ENCODE assay signal across 21 cellular contexts in genomic region chr16:77579283-77579985, GRCh38.
A peak's percentile ranks its signal among the peaks of the same experiment; 100 is the strongest.
DNase-seq lines count a peak whose midpoint lies in the region; ATAC-seq and TF ChIP-seq lines count a peak whose summit lies in the region.
"Had no signal": no experiment of that assay in that cellular context is flagged by ENCODE, and none has a peak within 500 bp of the region (broad histone marks: within the 10 kb centered on the region; RNA-seq: fewer than 3 reads in every experiment).

No MANE protein-coding gene starts in this region.

- H3K4me3 ChIP-seq in epithelial cell of proximal tubule (ENCODE audit: low read depth, low read length) (no peak overlapping the region), colonic mucosa (no peak overlapping the region)
- H3K4me3 ChIP-seq in naive thymus-derived CD4-positive, alpha-beta T cell (ENCODE audit: low read length), result no peak overlapping the region
- H3K4me3 ChIP-seq: coronary artery, K562, prostate gland, smooth muscle cell, stomach, upper lobe of left lung had no signal

- no peaks in the 10 kb centered on the region for H3K4me1 Mint-ChIP-seq in naive thymus-derived CD4-positive, alpha-beta T cell
- H3K4me1 Mint-ChIP-seq: neural crest cell had no signal

- H3K27me3 Mint-ChIP-seq in naive thymus-derived CD4-positive, alpha-beta T cell, result peaks cover 8 to 41% (median 23%) of the 10 kb centered on the region in 5 donors

- ATAC-seq in naive thymus-derived CD4-positive, alpha-beta T cell, result no peak
- ATAC-seq: activated naive CD4-positive, alpha-beta T cell treated with anti-CD3 and anti-CD28 coated beads, Interleukin-2, amount 50 U/mL, for 72 hours; K562; left lobe of liver; SK-N-SH treated with all-trans-retinoic acid at 6 μM for 48 hours had no signal

- CTCF ChIA-PET in naive thymus-derived CD4-positive, alpha-beta T cell (lab: Charles Lee), result interaction anchor here (0.7 kb wide), 1 partner anchor 19 kb away, joined by 4 read pairs; no protein-coding TSS in a partner anchor

- H3K36me3 Mint-ChIP-seq in naive thymus-derived CD4-positive, alpha-beta T cell, result no peaks in the 10 kb centered on the region
- H3K36me3 Mint-ChIP-seq: activated naive CD4-positive, alpha-beta T cell treated with anti-CD3 and anti-CD28 coated beads, Interleukin-2, amount 50 U/mL, for 72 hours had no signal

- H3K4me3 Mint-ChIP-seq in naive thymus-derived CD4-positive, alpha-beta T cell, result no peak overlapping the region
- H3K4me3 Mint-ChIP-seq: neural crest cell had no signal

- no peak overlapping the region for H3K9ac ChIP-seq in colonic mucosa (ENCODE audit: low read depth in 2 of 2, low read length in 2 of 2)

- no peaks in the 10 kb centered on the region for H3K9me3 ChIP-seq in naive thymus-derived CD4-positive, alpha-beta T cell (ENCODE audit: control insufficient read depth in 2 of 3, low read length in 3 of 3)
- H3K9me3 ChIP-seq in colonic mucosa, result no peaks in the 10 kb centered on the region
- H3K9me3 ChIP-seq: prostate gland, stomach, upper lobe of left lung had no signal

- intact Hi-C loops in naive thymus-derived CD4-positive, alpha-beta T cell (cut with micrococcal nuclease), result no loop called here
- intact Hi-C loops in colonic mucosa (cut with DNase I), result no loop called here

- H3K9me3 Mint-ChIP-seq in naive thymus-derived CD4-positive, alpha-beta T cell, result peaks cover 0 to 5% (median 0%) of the 10 kb centered on the region in 11 donors
- H3K9me3 Mint-ChIP-seq: activated naive CD4-positive, alpha-beta T cell treated with anti-CD3 and anti-CD28 coated beads, Interleukin-2, amount 50 U/mL, for 72 hours; neural crest cell had no signal

- no peak overlapping the region for H3K27ac Mint-ChIP-seq in naive thymus-derived CD4-positive, alpha-beta T cell
- H3K27ac Mint-ChIP-seq: activated naive CD4-positive, alpha-beta T cell treated with anti-CD3 and anti-CD28 coated beads, Interleukin-2, amount 50 U/mL, for 72 hours had no signal

- H3K27me3 ChIP-seq in naive thymus-derived CD4-positive, alpha-beta T cell (ENCODE audit: control insufficient read depth in 2 of 2, insufficient read depth in 2 of 2, low read length in 2 of 2), result peaks cover 0 to 4% of the 10 kb centered on the region in 2 donors
- H3K27me3 ChIP-seq in colonic mucosa, result no peaks in the 10 kb centered on the region
- H3K27me3 ChIP-seq: upper lobe of left lung had no signal

- no peaks in the 10 kb centered on the region for H3K4me1 ChIP-seq in naive thymus-derived CD4-positive, alpha-beta T cell (ENCODE audit: control insufficient read depth in 2 of 2, insufficient read depth in 2 of 2, low read length in 2 of 2)
- no peaks in the 10 kb centered on the region for H3K4me1 ChIP-seq in colonic mucosa
- H3K4me1 ChIP-seq: prostate gland, stomach had no signal

- DNase-seq in NCI-H1105 treated with DMSO at 0.1 percent for 48 hours (lab: John Stamatoyannopoulos, UW) (peak; percentile 18), NCI-H1105 (lab: John Stamatoyannopoulos, UW) (no peak), NCI-H1694 (lab: John Stamatoyannopoulos, UW) (peak; percentile 14), epithelial cell of proximal tubule (ENCODE audit: low read depth) (peak; percentile 79), renal cortical epithelial cell (ENCODE audit: low read depth) (peak; percentile 90), colonic mucosa (no peak), GM20000 (ENCODE audit: low spot score) (no peak)
- DNase-seq in naive thymus-derived CD4-positive, alpha-beta T cell, result no peak
- DNase-seq: activated CD4-positive, alpha-beta T cell treated with anti-CD3 and anti-CD28 coated beads for 1 hour; stimulated activated CD4-positive, alpha-beta T cell treated with anti-CD3 and anti-CD28 coated beads, Interleukin-4, amount 100 ng/mL, for 1 hour; stomach; T1000; upper lobe of left lung had no signal

- TF ChIP-seq CTCF in epithelial cell of proximal tubule (conservative IDR thresholded peaks at IDR 0.05; ENCODE audit: low read depth, low read length) (no peak), colonic mucosa (IDR thresholded peaks at IDR 0.05) (no peak), GM20000 (IDR thresholded peaks at IDR 0.05; ENCODE audit: extremely low read depth, missing control alignments) (no peak)

- no peak overlapping the region for H3K27ac ChIP-seq in naive thymus-derived CD4-positive, alpha-beta T cell (ENCODE audit: low read depth, low read length)
- H3K27ac ChIP-seq in colonic mucosa, result no peak overlapping the region
- H3K27ac ChIP-seq: coronary artery, prostate gland, stomach, upper lobe of left lung had no signal

- H3K36me3 ChIP-seq in naive thymus-derived CD4-positive, alpha-beta T cell (ENCODE audit: control insufficient read depth in 2 of 3, insufficient read depth in 3 of 3, low read length in 3 of 3), result no peaks in the 10 kb centered on the region
- no peaks in the 10 kb centered on the region for H3K36me3 ChIP-seq in colonic mucosa
- H3K36me3 ChIP-seq: prostate gland, stomach, upper lobe of left lung had no signal

- POLR2A ChIA-PET in naive thymus-derived CD4-positive, alpha-beta T cell (lab: Charles Lee), result no interaction called here

Comparison
In these comparisons a context has a peak if more than half of its experiments do, and no peak if none do; other contexts are left out.
1. DNase-seq: peak in NCI-H1105 treated with DMSO at 0.1 percent for 48 hours (single experiment), NCI-H1694 (single experiment), epithelial cell of proximal tubule (single experiment) and renal cortical epithelial cell (single experiment); none in NCI-H1105 (single experiment), naive thymus-derived CD4-positive, alpha-beta T cell (0 of 9), colonic mucosa (single experiment) and GM20000 (single experiment).